In the genomic region with DNA sequence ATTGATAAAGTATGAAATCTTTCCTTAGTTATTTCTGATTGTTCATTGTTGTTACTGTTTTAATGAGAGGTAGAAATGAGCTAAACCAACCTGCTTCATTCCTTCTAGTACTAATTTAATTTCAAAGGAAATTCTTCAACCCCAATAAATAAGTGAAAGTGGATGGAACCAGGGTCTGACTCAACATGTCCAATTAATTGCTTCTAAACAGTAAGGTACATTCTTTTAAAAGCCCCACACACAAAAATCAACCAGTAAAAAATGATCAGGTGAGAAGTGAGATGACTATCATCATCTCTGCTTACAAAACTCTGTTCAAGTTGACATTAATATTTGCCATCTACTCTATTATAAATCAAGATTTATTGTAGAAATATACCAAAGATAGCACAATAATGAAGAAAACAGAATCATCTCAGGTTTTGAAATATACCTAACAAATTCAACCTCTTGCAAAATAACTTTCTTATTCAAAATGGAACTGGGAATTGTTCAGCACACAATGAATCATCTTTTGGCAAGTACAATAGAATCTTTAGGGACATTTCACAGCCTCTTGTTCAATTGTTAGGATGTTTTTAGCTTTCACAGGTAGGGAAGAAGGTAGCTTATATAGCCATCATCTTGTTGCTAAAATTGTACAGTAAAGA, we compare ENCODE assay signal across 17 cellular contexts.
A peak's percentile ranks its signal among the peaks of the same experiment; 100 is the strongest.
DNase-seq lines count a peak whose midpoint lies in the region; ATAC-seq, FAIRE-seq and TF ChIP-seq lines count a peak whose summit lies in the region.
"Had no signal": no experiment of that assay in that cellular context is flagged by ENCODE, and none has a peak within 500 bp of the region (broad histone marks: within the 10 kb centered on the region; RNA-seq: fewer than 3 reads in every experiment).

No MANE protein-coding gene starts in this region.

- no peaks in the 10 kb centered on the region for H3K79me2 ChIP-seq in smooth muscle cell (ENCODE audit: low read depth)

- H3F3A ChIP-seq in smooth muscle cell (ENCODE audit: low read depth) = peaks cover 21% of the 10 kb centered on the region

- H3K27me3 ChIP-seq in smooth muscle cell (ENCODE audit: low read depth) (no peaks in the 10 kb centered on the region), psoas muscle (ENCODE audit: insufficient read depth in 3 of 3, low read length in 2 of 3) (no peaks in the 10 kb centered on the region)

- TF ChIP-seq POLR2A in H54 (IDR thresholded peaks at IDR 0.05; ENCODE audit: low read depth, low read length) (no peak), GM12892 (IDR thresholded peaks at IDR 0.05; ENCODE audit: low read depth, low read length) (no peak)

- no peak for DNase-seq in H54 (ENCODE audit: insufficient read length, low spot score)
- peak; percentile 55 for DNase-seq in astrocyte of the spinal cord (ENCODE audit: low read depth, low spot score)
- peak; percentile 36 for DNase-seq in fibroblast of villous mesenchyme (ENCODE audit: low read depth)
- no peak for DNase-seq in smooth muscle cell (lab: John Stamatoyannopoulos, UW; ENCODE audit: unreplicated experiment)
- no peak for DNase-seq in GM12892 (ENCODE audit: insufficient read length)
- no peak for DNase-seq in DMS153 (lab: John Stamatoyannopoulos, UW)
- DNase-seq in SW 1271 (lab: John Stamatoyannopoulos, UW) = no peak
- DNase-seq in psoas muscle = no peak
- DNase-seq: activated CD8-positive, alpha-beta memory T cell treated with anti-CD3 and anti-CD28 coated beads, Interleukin-2, amount 10 ng/mL, durations not matched to agents 7 days and 5 days; activated naive CD8-positive, alpha-beta T cell treated with anti-CD3 and anti-CD28 coated beads, Interleukin-2, amount 10 ng/mL, durations not matched to agents 7 days and 5 days; GOT3; hypothalamus; midbrain; NCI-H1694; NCI-H526 treated with DMSO at 0.1 percent for 48 hours; stimulated activated CD4-positive, alpha-beta T cell treated with anti-CD3 and anti-CD28 coated beads, Interleukin-2, amount 100 ng/mL, for 48 hours; stimulated activated naive CD8-positive, alpha-beta T cell treated with anti-CD3 and anti-CD28 coated beads, Interleukin-15, amount 100 ng/mL, for 72 hours had no signal

- intact Hi-C loops in psoas muscle (cut with DNase I) = loop anchor here (5.0 to 10.0 kb wide), 3 partner anchors 309 to 736 kb away; a partner anchor contains a TSS

- H4K20me1 ChIP-seq in smooth muscle cell (ENCODE audit: low read depth) = no peaks in the 10 kb centered on the region

- H3K9me3 ChIP-seq in smooth muscle cell (replicated peaks; ENCODE audit: low read depth) (no peaks in the 10 kb centered on the region), psoas muscle (no peaks in the 10 kb centered on the region)

- in situ Hi-C loops in astrocyte of the spinal cord (cut with HindIII; ENCODE audit: low sequenced_read_pairs) = no loop called here

- H3K4me1 ChIP-seq in smooth muscle cell (ENCODE audit: low read depth) (peaks cover 32% of the 10 kb centered on the region), psoas muscle (peaks cover 14% of the 10 kb centered on the region)

- TF ChIP-seq CTCF in astrocyte of the spinal cord (IDR thresholded peaks at IDR 0.05; ENCODE audit: low read depth, low read length) (no peak), fibroblast of villous mesenchyme (IDR thresholded peaks at IDR 0.05; ENCODE audit: insufficient read depth, low read depth, low read length) (no peak), smooth muscle cell (IDR thresholded peaks at IDR 0.05; ENCODE audit: borderline replicate concordance, insufficient read depth, poor library complexity, severe bottlenecking) (no peak), psoas muscle (IDR thresholded peaks at IDR 0.05) (no peak)

- H3K27ac ChIP-seq in smooth muscle cell (ENCODE audit: low read depth) (peak overlapping the region; percentile 87), psoas muscle (no peak overlapping the region)

- H3K4me3 ChIP-seq in astrocyte of the spinal cord (ENCODE audit: low read depth, low read length) (no peak overlapping the region), fibroblast of villous mesenchyme (ENCODE audit: low read depth, low read length) (no peak overlapping the region), smooth muscle cell (peak overlapping the region; percentile 8), psoas muscle (no peak overlapping the region)

- no peak for ATAC-seq in psoas muscle
- ATAC-seq: activated CD8-positive, alpha-beta memory T cell treated with anti-CD3 and anti-CD28 coated beads, Interleukin-2, amount 10 ng/mL, durations not matched to agents 7 days and 5 days; stimulated activated naive CD8-positive, alpha-beta T cell treated with anti-CD3 and anti-CD28 coated beads, Interleukin-15, amount 100 ng/mL, for 72 hours had no signal

- H3K36me3 ChIP-seq in smooth muscle cell (ENCODE audit: low read depth) (no peaks in the 10 kb centered on the region), psoas muscle (ENCODE audit: insufficient read depth in 1 of 2, low read depth in 1 of 2) (no peaks in the 10 kb centered on the region)

- peak; percentile 91 for FAIRE-seq in H54 (lab: Jason Lieb, UNC)
- no peak for FAIRE-seq in GM12892 (lab: Jason Lieb, UNC)

- H3K4me2 ChIP-seq in smooth muscle cell = no peak overlapping the region

- no peak overlapping the region for H2AFZ ChIP-seq in smooth muscle cell (ENCODE audit: low read depth)

- peak overlapping the region; percentile 69 for H3K9ac ChIP-seq in smooth muscle cell (ENCODE audit: low read depth)

Comparison
In these comparisons a context has a peak if more than half of its experiments do, and no peak if none do; other contexts are left out.
1. DNase-seq: peak in astrocyte of the spinal cord (single experiment) and fibroblast of villous mesenchyme (single experiment); none in H54 (single experiment), smooth muscle cell (single experiment), GM12892 (single experiment), DMS153 (single experiment), SW 1271 (0 of 2) and psoas muscle (0 of 2).